ENCODE assay signal across 1 cellular context in genomic region chr17:77366558-77367245, GRCh38.
TF ChIP-seq lines count a peak whose summit lies in the region.

No MANE protein-coding gene starts in this region.

TF ChIP-seq in H1, 55 proteins besides CTCF, POLR2A, EP300 and RAD21:
- TF ChIP-seq SRF (IDR thresholded peaks at IDR 0.05; ENCODE audit: low read depth, low read length) (no peak), BCL11A (IDR thresholded peaks at IDR 0.05; ENCODE audit: low read depth in 2 of 2, low read length in 2 of 2) (no peak), TBP (IDR thresholded peaks at IDR 0.05; ENCODE audit: low read depth, low read length) (no peak), CBX8 (IDR thresholded peaks at IDR 0.05; ENCODE audit: borderline replicate concordance, low read depth, low read length) (no peak), NANOG (IDR thresholded peaks at IDR 0.05; ENCODE audit: insufficient read depth, low read depth, low read length, poor library complexity, severe bottlenecking) (no peak)
